In genomic region chr11:64864135-64864472, GRCh38 we compare ENCODE assay signal across 11 cellular contexts. TPM values are rescaled to one million over a fixed set of nuclear protein-coding genes. Genes with fewer than 3 reads are reported as not detected.
DNase-seq lines count a peak whose midpoint lies in the region; ATAC-seq and TF ChIP-seq lines count a peak whose summit lies in the region.
"Had no signal": no experiment of that assay in that cellular context is flagged by ENCODE, and none has a peak within 500 bp of the region (broad histone marks: within the 10 kb centered on the region; RNA-seq: fewer than 3 reads in every experiment).

No MANE protein-coding gene starts in this region.

- in situ Hi-C loops in ACHN (cut with HindIII; ENCODE audit: low pct_ligation_motif_present, low pct_unique_long_range_greater_than_20kb, low sequenced_read_pairs): no loop called here

- peak overlapping the region; percentile 86; the same call in 1 of the 2 replicates for H3K27ac Mint-ChIP-seq in GM23338
- peak overlapping the region; percentile 98 for H3K27ac Mint-ChIP-seq in activated T-helper 2 cell treated with anti-CD3 and anti-CD28 coated beads, Interferon-gamma antibody, Interleukin-2, Interleukin-4, amounts not matched to agents 10 μg/mL and 5 μg/mL and 100 μg/mL, durations not matched to agents 14 hours and 24 hours and 36 hours

- H3K9me3 ChIP-seq in skeletal muscle tissue (ENCODE audit: control insufficient read depth in 3 of 3, low read length in 3 of 3): no peaks in the 10 kb centered on the region

- DNase-seq in GM23338 (ENCODE audit: low spot score): no peak
- no peak for DNase-seq in activated T-helper 2 cell treated with anti-CD3 and anti-CD28 coated beads, Interferon-gamma antibody, Interleukin-2, Interleukin-4, amounts not matched to agents 10 μg/mL and 5 μg/mL and 100 μg/mL, durations not matched to agents 14 hours and 24 hours and 36 hours (ENCODE audit: low spot score)
- no peak for DNase-seq in left ventricle myocardium superior
- DNase-seq in effector CD4-positive, alpha-beta T cell: no peak
- no peak for DNase-seq in AG08396 (ENCODE audit: low spot score)
- DNase-seq in NCI-H2029 (lab: John Stamatoyannopoulos, UW): no peak
- DNase-seq in ACHN: no peak
- DNase-seq: effector CD8-positive, alpha-beta T cell; SIG-M5; stimulated activated CD4-positive, alpha-beta T cell treated with anti-CD3 and anti-CD28 coated beads, Interleukin-12 subunit alpha, Interleukin-12 subunit beta, amount 100 ng/mL, for 4 hours had no signal

- ATAC-seq in GM23338 (peak; percentile 16; the same call in 1 of the 3 replicates), left ventricle myocardium superior (peak; percentile 7)

- no peaks in the 10 kb centered on the region for H3K9me3 Mint-ChIP-seq in GM23338
- H3K9me3 Mint-ChIP-seq in activated T-helper 2 cell treated with anti-CD3 and anti-CD28 coated beads, Interferon-gamma antibody, Interleukin-2, Interleukin-4, amounts not matched to agents 10 μg/mL and 5 μg/mL and 100 μg/mL, durations not matched to agents 14 hours and 24 hours and 36 hours: peaks cover 13% of the 10 kb centered on the region

- intact Hi-C loops in activated T-helper 2 cell treated with anti-CD3 and anti-CD28 coated beads, Interferon-gamma antibody, Interleukin-2, Interleukin-4, amounts not matched to agents 10 μg/mL and 5 μg/mL and 100 μg/mL, durations not matched to agents 14 hours and 24 hours and 36 hours (cut with micrococcal nuclease): loop anchor here (1.0 to 2.0 kb wide), 2 partner anchors 8 to 13 kb away; no protein-coding TSS in a partner anchor
- intact Hi-C loops in left ventricle myocardium superior (cut with micrococcal nuclease): no loop called here

- H4K20me1 ChIP-seq in GM23338 (replicated peaks; ENCODE audit: insufficient read depth): no peaks in the 10 kb centered on the region

- H3K4me1 ChIP-seq in GM23338 (ENCODE audit: insufficient read depth) (peaks cover 23% of the 10 kb centered on the region), skeletal muscle tissue (ENCODE audit: control insufficient read depth in 3 of 3, insufficient read depth in 3 of 3, low read length in 3 of 3) (peaks cover 66 to 75% (median 72%) of the 10 kb centered on the region in 3 donors)

- no peaks in the 10 kb centered on the region for H3K36me3 ChIP-seq in GM23338 (ENCODE audit: insufficient read depth)
- peaks cover 0 to 9% (median 2%) of the 10 kb centered on the region in 3 donors for H3K36me3 ChIP-seq in skeletal muscle tissue (ENCODE audit: control insufficient read depth in 3 of 3, insufficient read depth in 3 of 3, low read length in 3 of 3)

- peaks cover 20% of the 10 kb centered on the region for H3K79me2 ChIP-seq in GM23338 (replicated peaks; ENCODE audit: insufficient read depth)

- H3K27me3 ChIP-seq in GM23338 (ENCODE audit: insufficient read depth) (no peaks in the 10 kb centered on the region), skeletal muscle tissue (ENCODE audit: control insufficient read depth in 3 of 3, insufficient read depth in 3 of 3, low read length in 3 of 3) (no peaks in the 10 kb centered on the region)

- H3K4me2 ChIP-seq in GM23338: no peak overlapping the region

- H3K36me3 Mint-ChIP-seq in GM23338 (ENCODE audit: low read depth): no peaks in the 10 kb centered on the region; the same call in 1 of the 3 replicates
- peaks cover 51% of the 10 kb centered on the region for H3K36me3 Mint-ChIP-seq in activated T-helper 2 cell treated with anti-CD3 and anti-CD28 coated beads, Interferon-gamma antibody, Interleukin-2, Interleukin-4, amounts not matched to agents 10 μg/mL and 5 μg/mL and 100 μg/mL, durations not matched to agents 14 hours and 24 hours and 36 hours (ENCODE audit: low read depth)

- H3K27ac ChIP-seq in GM23338 (ENCODE audit: low read depth) (peak overlapping the region; percentile 69; the same call in 1 of the 2 replicates), skeletal muscle tissue (ENCODE audit: low read depth, low read length) (peak overlapping the region; percentile 95)

- H2AFZ ChIP-seq in GM23338: no peak overlapping the region

- H3K4me3 ChIP-seq in GM23338: no peak overlapping the region
- peak overlapping the region; percentile 27 to 58 (median 38) for H3K4me3 ChIP-seq in skeletal muscle tissue (ENCODE audit: low read length in 3 of 3)

- H3K9me2 ChIP-seq in GM23338 (ENCODE audit: insufficient read depth): no peaks in the 10 kb centered on the region

- peaks cover 6% of the 10 kb centered on the region for H3K27me3 Mint-ChIP-seq in GM23338 (ENCODE audit: insufficient read depth, low read depth, poor library complexity)
- H3K27me3 Mint-ChIP-seq in activated T-helper 2 cell treated with anti-CD3 and anti-CD28 coated beads, Interferon-gamma antibody, Interleukin-2, Interleukin-4, amounts not matched to agents 10 μg/mL and 5 μg/mL and 100 μg/mL, durations not matched to agents 14 hours and 24 hours and 36 hours (ENCODE audit: low read depth): no peaks in the 10 kb centered on the region

- no peak for TF ChIP-seq CTCF in GM23338 (conservative IDR thresholded peaks at IDR 0.05; ENCODE audit: low read depth in 2 of 2)

- H3F3A ChIP-seq in GM23338 (replicated peaks; ENCODE audit: low read depth): 0 out of 2 replicates have a peak, but pooled peaks cover 4% of the 10 kb centered on the region

- H3K9ac ChIP-seq in skeletal muscle tissue (ENCODE audit: low read depth in 1 of 3, low read length in 3 of 3): peak overlapping the region; percentile 64 to 82 (median 80)

- H3K4me3 Mint-ChIP-seq in GM23338: no peak overlapping the region
- peak overlapping the region; percentile 70 for H3K4me3 Mint-ChIP-seq in activated T-helper 2 cell treated with anti-CD3 and anti-CD28 coated beads, Interferon-gamma antibody, Interleukin-2, Interleukin-4, amounts not matched to agents 10 μg/mL and 5 μg/mL and 100 μg/mL, durations not matched to agents 14 hours and 24 hours and 36 hours (ENCODE audit: low read depth)

- H3K4me1 Mint-ChIP-seq in GM23338: peaks cover 21% of the 10 kb centered on the region
- peaks cover 77% of the 10 kb centered on the region for H3K4me1 Mint-ChIP-seq in activated T-helper 2 cell treated with anti-CD3 and anti-CD28 coated beads, Interferon-gamma antibody, Interleukin-2, Interleukin-4, amounts not matched to agents 10 μg/mL and 5 μg/mL and 100 μg/mL, durations not matched to agents 14 hours and 24 hours and 36 hours (ENCODE audit: low read depth)

TF ChIP-seq in GM23338, 12 proteins besides CTCF, POLR2A, EP300 and RAD21 (continues in another document):
- TF ChIP-seq EZH2 (IDR thresholded peaks at IDR 0.05; ENCODE audit: low read depth, unreplicated experiment): no peak
- TF ChIP-seq EZH2phosphoT487 (IDR thresholded peaks at IDR 0.05; ENCODE audit: unreplicated experiment): no peak
- TF ChIP-seq STAT1 (IDR thresholded peaks at IDR 0.05; ENCODE audit: unreplicated experiment): no peak
- no peak for TF ChIP-seq POLR2AphosphoS5 (IDR thresholded peaks at IDR 0.05; ENCODE audit: low read depth)

RNA-seq across cellular contexts. Expression of gene EHD1, which starts 14.3 kb away (rescaled TPM):
- 43.8 and 69.7 TPM in 2 replicates for total RNA-seq in GM23338 (2014; rRNA removed; shearing (Covaris generic))
- 16.7 and 16.9 TPM in 2 replicates for polyA plus RNA-seq in GM23338 (2016; fragmentation: Nextera tagmentation; extraction: Ambion mirVana)
- total RNA-seq in activated T-helper 2 cell treated with anti-CD3 and anti-CD28 coated beads, Interferon-gamma antibody, Interleukin-2, Interleukin-4, amounts not matched to agents 10 μg/mL and 5 μg/mL and 100 μg/mL, durations not matched to agents 14 hours and 24 hours and 36 hours: 107 TPM in 2 replicates
- total RNA-seq in left ventricle myocardium superior: 52.5 TPM
- 28.2 TPM for total RNA-seq in skeletal muscle tissue

RNA-seq across cellular contexts. Expression of gene CDC42BPG, which starts 19.7 kb away (rescaled TPM):
- 10.1 and 11.6 TPM in 2 replicates for total RNA-seq in GM23338 (2014; rRNA removed; shearing (Covaris generic))
- polyA plus RNA-seq in GM23338 (2016; fragmentation: Nextera tagmentation; extraction: Ambion mirVana): 1.8 and 2.3 TPM in 2 replicates
- 0.07 and 0.32 TPM in 2 replicates for total RNA-seq in activated T-helper 2 cell treated with anti-CD3 and anti-CD28 coated beads, Interferon-gamma antibody, Interleukin-2, Interleukin-4, amounts not matched to agents 10 μg/mL and 5 μg/mL and 100 μg/mL, durations not matched to agents 14 hours and 24 hours and 36 hours
- total RNA-seq in left ventricle myocardium superior (0.40 TPM), skeletal muscle tissue (under 0.01 TPM)

RNA-seq across cellular contexts. Expression of gene ATG2A, which starts 52.9 kb away (rescaled TPM):
- 26.2 and 31.7 TPM in 2 replicates for total RNA-seq in GM23338 (2014; rRNA removed; shearing (Covaris generic))
- polyA plus RNA-seq in GM23338 (2016; fragmentation: Nextera tagmentation; extraction: Ambion mirVana): 8.7 and 9.2 TPM in 2 replicates
- 20.7 and 26.1 TPM in 2 replicates for total RNA-seq in activated T-helper 2 cell treated with anti-CD3 and anti-CD28 coated beads, Interferon-gamma antibody, Interleukin-2, Interleukin-4, amounts not matched to agents 10 μg/mL and 5 μg/mL and 100 μg/mL, durations not matched to agents 14 hours and 24 hours and 36 hours
- total RNA-seq in left ventricle myocardium superior (13.0 TPM), skeletal muscle tissue (3.1 TPM)

RNA-seq across cellular contexts. Expression of gene MEN1, which starts 53.8 kb away (rescaled TPM):
- total RNA-seq in GM23338 (2014; rRNA removed; shearing (Covaris generic)): 38.9 and 45.2 TPM in 2 replicates
- polyA plus RNA-seq in GM23338 (2016; fragmentation: Nextera tagmentation; extraction: Ambion mirVana): 27.2 and 31.6 TPM in 2 replicates
- 46.2 and 47.2 TPM in 2 replicates for total RNA-seq in activated T-helper 2 cell treated with anti-CD3 and anti-CD28 coated beads, Interferon-gamma antibody, Interleukin-2, Interleukin-4, amounts not matched to agents 10 μg/mL and 5 μg/mL and 100 μg/mL, durations not matched to agents 14 hours and 24 hours and 36 hours
- total RNA-seq in left ventricle myocardium superior (9.1 TPM), skeletal muscle tissue (7.3 TPM)
